Comparison of ENCODE assay signal across 9 cellular contexts in the genomic region with DNA sequence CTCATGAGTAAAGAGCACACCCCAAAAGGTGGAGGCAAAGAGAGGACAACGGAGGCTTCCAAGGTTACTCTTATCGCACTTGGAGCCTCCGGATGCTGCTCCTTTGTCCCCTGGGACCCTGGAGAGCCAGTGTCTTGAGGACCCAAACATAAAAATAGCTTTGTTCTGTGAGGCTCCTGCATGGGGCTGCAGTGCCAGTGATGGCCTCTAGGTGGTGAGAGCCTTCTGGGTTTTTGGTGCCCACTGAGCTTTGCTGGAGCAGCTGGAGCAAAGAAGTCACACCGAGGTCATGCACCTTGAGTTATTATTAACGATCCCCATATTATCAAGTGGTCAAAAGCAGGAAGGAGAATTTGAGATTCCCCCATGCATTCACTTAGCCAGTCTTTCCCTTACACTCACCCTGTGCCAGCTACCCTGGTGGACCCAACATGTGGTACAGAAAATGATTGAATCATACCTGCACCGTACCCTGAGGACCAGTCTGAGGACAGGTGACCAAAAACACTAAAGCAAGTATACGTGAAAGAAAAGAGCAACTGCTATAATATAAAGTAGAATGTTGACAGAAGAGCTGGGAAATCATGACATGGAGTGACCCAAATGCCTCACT. TPM values are rescaled to one million over a fixed set of nuclear protein-coding genes. Genes with fewer than 3 reads are reported as not detected.
DNase-seq lines count a peak whose midpoint lies in the region; ATAC-seq and TF ChIP-seq lines count a peak whose summit lies in the region.
"Had no signal": no experiment of that assay in that cellular context is flagged by ENCODE, and none has a peak within 500 bp of the region (broad histone marks: within the 10 kb centered on the region; RNA-seq: fewer than 3 reads in every experiment).

No MANE protein-coding gene starts in this region.

- H3K9me2 ChIP-seq in SU-DHL-6 (replicated peaks; ENCODE audit: insufficient read depth, low read length) = no peaks in the 10 kb centered on the region

- H3K9me3 ChIP-seq in SU-DHL-6 (ENCODE audit: insufficient read depth, low read length) (no peaks in the 10 kb centered on the region), upper lobe of right lung (no peaks in the 10 kb centered on the region)
- peaks cover 0 to 22% (median 3%) of the 10 kb centered on the region in 3 experiments for H3K9me3 ChIP-seq in naive thymus-derived CD4-positive, alpha-beta T cell (ENCODE audit: control insufficient read depth in 2 of 3, low read length in 3 of 3)

- H4K20me1 ChIP-seq in SU-DHL-6 (ENCODE audit: low read depth, low read length) = no peaks in the 10 kb centered on the region

- H3K36me3 ChIP-seq in GM06990 (ENCODE audit: control insufficient read depth, insufficient read depth, low read length) (no peaks in the 10 kb centered on the region), SU-DHL-6 (ENCODE audit: low read length) (no peaks in the 10 kb centered on the region), upper lobe of right lung (no peaks in the 10 kb centered on the region)
- no peaks in the 10 kb centered on the region for H3K36me3 ChIP-seq in naive thymus-derived CD4-positive, alpha-beta T cell (ENCODE audit: control insufficient read depth in 2 of 3, insufficient read depth in 3 of 3, low read length in 3 of 3)

- no peak overlapping the region for H3K4me3 Mint-ChIP-seq in chondrocyte (ENCODE audit: unreplicated experiment)
- H3K4me3 Mint-ChIP-seq in naive thymus-derived CD4-positive, alpha-beta T cell = no peak overlapping the region

- no peaks in the 10 kb centered on the region for H3K27me3 ChIP-seq in GM06990 (replicated peaks; ENCODE audit: control insufficient read depth, insufficient read depth, low read length)
- H3K27me3 ChIP-seq in SU-DHL-6 (ENCODE audit: low read length) = no peaks in the 10 kb centered on the region
- H3K27me3 ChIP-seq in naive thymus-derived CD4-positive, alpha-beta T cell (ENCODE audit: control insufficient read depth in 2 of 2, insufficient read depth in 2 of 2, low read length in 2 of 2) = no peaks in the 10 kb centered on the region
- no peaks in the 10 kb centered on the region for H3K27me3 ChIP-seq in upper lobe of right lung

- peaks cover 7% of the 10 kb centered on the region for H3K36me3 Mint-ChIP-seq in chondrocyte (ENCODE audit: low read depth)
- peaks cover 0 to 19% (median 5%) of the 10 kb centered on the region in 5 donors for H3K36me3 Mint-ChIP-seq in naive thymus-derived CD4-positive, alpha-beta T cell

- no peak overlapping the region for H3K9ac ChIP-seq in SU-DHL-6 (ENCODE audit: low read length)

- no peaks in the 10 kb centered on the region for H3F3A ChIP-seq in SU-DHL-6 (ENCODE audit: insufficient read depth)

- no peak overlapping the region for H2AFZ ChIP-seq in SU-DHL-6 (ENCODE audit: low read depth, low read length, severe bottlenecking)

- POLR2A ChIA-PET in naive thymus-derived CD4-positive, alpha-beta T cell (lab: Charles Lee) = interaction anchor here (0.6 to 0.7 kb wide), 2 partner anchors 9 to 1508 kb away, joined by 3 read pairs; a partner anchor contains a TSS

- TF ChIP-seq CTCF in GM06990 (IDR thresholded peaks at IDR 0.05; ENCODE audit: insufficient read depth, low read length, poor library complexity, severe bottlenecking) (peak; percentile 51), SU-DHL-6 (IDR thresholded peaks at IDR 0.05; ENCODE audit: insufficient read depth, low read length, poor library complexity, severe bottlenecking) (peak; percentile 89), chondrocyte (IDR thresholded peaks at IDR 0.05) (peak; percentile 52), upper lobe of right lung (IDR thresholded peaks at IDR 0.05) (peak; percentile 83)

- no peaks in the 10 kb centered on the region for H3K79me2 ChIP-seq in SU-DHL-6 (ENCODE audit: insufficient read depth, low read length)

- H3K4me3 ChIP-seq in GM06990 (replicated peaks; ENCODE audit: low read depth, low read length) = no peak overlapping the region
- no peak overlapping the region for H3K4me3 ChIP-seq in SU-DHL-6 (ENCODE audit: insufficient read depth, low read length, poor library complexity, severe bottlenecking)
- H3K4me3 ChIP-seq in naive thymus-derived CD4-positive, alpha-beta T cell (ENCODE audit: low read length) = no peak overlapping the region
- no peak overlapping the region for H3K4me3 ChIP-seq in upper lobe of right lung

- no peaks in the 10 kb centered on the region for H3K4me1 Mint-ChIP-seq in chondrocyte (ENCODE audit: low read depth)
- H3K4me1 Mint-ChIP-seq in naive thymus-derived CD4-positive, alpha-beta T cell = no peaks in the 10 kb centered on the region

- H3K27ac ChIP-seq in SU-DHL-6 (ENCODE audit: low read depth, low read length) (no peak overlapping the region), upper lobe of right lung (no peak overlapping the region)
- H3K27ac ChIP-seq in naive thymus-derived CD4-positive, alpha-beta T cell (ENCODE audit: low read depth, low read length) = no peak overlapping the region

- H3K4me1 ChIP-seq in naive thymus-derived CD4-positive, alpha-beta T cell (ENCODE audit: control insufficient read depth in 2 of 2, insufficient read depth in 2 of 2, low read length in 2 of 2) = no peaks in the 10 kb centered on the region
- H3K4me1 ChIP-seq in upper lobe of right lung = no peaks in the 10 kb centered on the region

- H3K9me3 Mint-ChIP-seq in chondrocyte (ENCODE audit: low read depth) = peaks cover 60% of the 10 kb centered on the region
- H3K9me3 Mint-ChIP-seq in naive thymus-derived CD4-positive, alpha-beta T cell = peaks cover 0 to 85% (median 31%) of the 10 kb centered on the region in 11 donors

- no peaks in the 10 kb centered on the region for H3K27me3 Mint-ChIP-seq in chondrocyte (ENCODE audit: low read depth)
- no peaks in the 10 kb centered on the region for H3K27me3 Mint-ChIP-seq in naive thymus-derived CD4-positive, alpha-beta T cell

- CTCF ChIA-PET in naive thymus-derived CD4-positive, alpha-beta T cell (lab: Charles Lee) = interaction anchor here (0.6 to 1.1 kb wide), 5 partner anchors 17 to 1700 kb away, joined by 3 read pairs; no protein-coding TSS in a partner anchor

- intact Hi-C loops in naive thymus-derived CD4-positive, alpha-beta T cell (cut with micrococcal nuclease) = no loop called here
- intact Hi-C loops in upper lobe of right lung (cut with DNase I) = no loop called here

- no peak for ATAC-seq in naive thymus-derived CD4-positive, alpha-beta T cell
- peak; percentile 59 for ATAC-seq in upper lobe of right lung
- ATAC-seq: left colon had no signal

- DNase-seq in GM06990 (ENCODE audit: extremely low read depth, insufficient read length) = no peak
- DNase-seq in chondrocyte (ENCODE audit: low spot score) = no peak
- DNase-seq in naive thymus-derived CD4-positive, alpha-beta T cell = peak in 5 of 9 donors; percentile 3 to 48 (median 21)
- no peak for DNase-seq in upper lobe of right lung
- no peak for DNase-seq in H4 (ENCODE audit: low spot score)
- DNase-seq in T1000 (lab: John Stamatoyannopoulos, UW) = no peak
- DNase-seq in middle frontal gyrus (ENCODE audit: extremely low spot score, low spot score) = no peak

- H3K4me2 ChIP-seq in SU-DHL-6 (ENCODE audit: low read depth, low read length, poor library complexity, severe bottlenecking) = no peak overlapping the region

- H3K27ac Mint-ChIP-seq in chondrocyte (ENCODE audit: unreplicated experiment) = no peak overlapping the region
- H3K27ac Mint-ChIP-seq in naive thymus-derived CD4-positive, alpha-beta T cell = no peak overlapping the region

RNA-seq across cellular contexts. Expression of a gene that starts 41.5 kb away (rescaled TPM):
- total RNA-seq in chondrocyte = 4.5 to 5.4 TPM (median 4.9 TPM) in 3 replicates
- 10 to 100 TPM in 2 of 5 experiments, 1 to 10 TPM in 3; 5.3 to 13.0 (median 9.5) TPM for total RNA-seq in naive thymus-derived CD4-positive, alpha-beta T cell
- polyA plus RNA-seq in naive thymus-derived CD4-positive, alpha-beta T cell = 1 to 10 TPM; 4.0 to 5.3 TPM
- total RNA-seq in upper lobe of right lung = 9.6 TPM
- 2.1 and 15.0 TPM in 2 replicates for total RNA-seq in H4 (2014; rRNA removed; shearing (Covaris generic))

Comparison
In these comparisons a context has a peak if more than half of its experiments do, and no peak if none do; other contexts are left out.
1. DNase-seq: peak in naive thymus-derived CD4-positive, alpha-beta T cell (5 of 9); none in GM06990 (single experiment), chondrocyte (single experiment), upper lobe of right lung (single experiment), H4 (single experiment), T1000 (single experiment) and middle frontal gyrus (single experiment).
2. Peak in every context shown above with its lines, with median percentiles within 50 percentile points of each other: CTCF ChIP-seq.